In genomic region chr16:9545500-9546437, GRCh38 we compare ENCODE assay signal across 27 cellular contexts.
"Had no signal": no experiment of that assay in that cellular context is flagged by ENCODE, and none has a peak within 500 bp of the region (broad histone marks: within the 10 kb centered on the region; RNA-seq: fewer than 3 reads in every experiment).

No MANE protein-coding gene starts in this region.

- H3K4me1 Mint-ChIP-seq: activated B cell treated with CpG ODN at 0.5 μM for 24 hours; activated CD4-positive, alpha-beta T cell treated with anti-CD3 and anti-CD28 coated beads, Interleukin-2, amount 10 ng/mL, durations not matched to agents 7 days and 5 days; activated naive CD8-positive, alpha-beta T cell treated with anti-CD3 and anti-CD28 coated beads for 36 hours had no signal

- H3K4me1 ChIP-seq: Peyer's patch, SJSA1 had no signal

- H3K36me3 Mint-ChIP-seq: activated CD4-positive, alpha-beta memory T cell treated with anti-CD3 and anti-CD28 coated beads for 36 hours; activated naive CD8-positive, alpha-beta T cell treated with anti-CD3 and anti-CD28 coated beads for 36 hours had no signal

- H3K27me3 Mint-ChIP-seq: activated B cell treated with CpG ODN at 0.5 μM for 24 hours; activated CD4-positive, alpha-beta memory T cell treated with anti-CD3 and anti-CD28 coated beads for 36 hours; activated CD4-positive, alpha-beta T cell treated with anti-CD3 and anti-CD28 coated beads, Interleukin-2, amount 10 ng/mL, durations not matched to agents 7 days and 5 days; activated naive CD8-positive, alpha-beta T cell treated with anti-CD3 and anti-CD28 coated beads for 36 hours had no signal

- H3K27me3 ChIP-seq: brain microvascular endothelial cell, cardiac muscle cell, Peyer's patch, SJSA1 had no signal

- ATAC-seq: activated T-cell treated with anti-CD3 and anti-CD28 coated beads, Interleukin-2, amount 50 U/mL, for 4 hours; SK-N-SH treated with all-trans-retinoic acid at 6 μM for 48 hours had no signal

- H3K4me3 Mint-ChIP-seq: activated B cell treated with CpG ODN at 0.5 μM for 24 hours; activated CD4-positive, alpha-beta memory T cell treated with anti-CD3 and anti-CD28 coated beads for 36 hours; activated CD4-positive, alpha-beta T cell treated with anti-CD3 and anti-CD28 coated beads, Interleukin-2, amount 10 ng/mL, durations not matched to agents 7 days and 5 days; activated naive CD8-positive, alpha-beta T cell treated with anti-CD3 and anti-CD28 coated beads for 36 hours; activated T-cell treated with anti-CD3 and anti-CD28 coated beads, Interleukin-2, amount 50 U/mL, for 4 hours; T-helper 1 cell treated with Interleukin-12 subunit alpha and Interleukin-12 subunit beta and Interleukin-4 antibody, amounts not matched to agents 30 μg/mL and 1 μg/mL, for 36 hours had no signal

- DNase-seq: activated B cell treated with CpG ODN at 0.5 μM for 24 hours; activated CD4-positive, alpha-beta memory T cell treated with anti-CD3 and anti-CD28 coated beads for 36 hours; activated CD4-positive, alpha-beta T cell treated with anti-CD3 and anti-CD28 coated beads for 1 hour; activated CD4-positive, alpha-beta T cell treated with anti-CD3 and anti-CD28 coated beads, Interleukin-2, amount 10 ng/mL, durations not matched to agents 7 days and 5 days; activated CD8-positive, alpha-beta memory T cell treated with anti-CD3 and anti-CD28 coated beads for 24 hours; activated effector memory CD4-positive, alpha-beta T cell treated with anti-CD3 and anti-CD28 coated beads, Interleukin-2, amount 50 U/mL, for 16 hours; activated naive CD4-positive, alpha-beta T cell treated with Interleukin-2 at 50 U/mL for 16 hours; activated naive CD8-positive, alpha-beta T cell treated with anti-CD3 and anti-CD28 coated beads for 36 hours; activated T-cell treated with anti-CD3 and anti-CD28 coated beads, Interleukin-2, amount 50 U/mL, for 4 hours; brain microvascular endothelial cell; MM.1S; NCI-H1105; NCI-H1436; NCI-H187; NCI-H2081; NCI-H510A treated with DMSO at 0.1 percent for 48 hours; NCI-H69; NK-92 treated with Interleukin-12 subunit alpha and Interleukin-12 subunit beta, amount 100 ng/mL, for 24 hours; Peyer's patch; Right ventricle myocardium superior; SW 1271; T-helper 9 cell had no signal

- H3K27ac Mint-ChIP-seq: activated B cell treated with CpG ODN at 0.5 μM for 24 hours; activated CD4-positive, alpha-beta memory T cell treated with anti-CD3 and anti-CD28 coated beads for 36 hours; activated CD4-positive, alpha-beta T cell treated with anti-CD3 and anti-CD28 coated beads, Interleukin-2, amount 10 ng/mL, durations not matched to agents 7 days and 5 days; activated naive CD8-positive, alpha-beta T cell treated with anti-CD3 and anti-CD28 coated beads for 36 hours; T-helper 1 cell treated with Interleukin-12 subunit alpha and Interleukin-12 subunit beta and Interleukin-4 antibody, amounts not matched to agents 30 μg/mL and 1 μg/mL, for 36 hours had no signal

- H3K9me3 ChIP-seq: Peyer's patch, SJSA1 had no signal

- H3K9me3 Mint-ChIP-seq: activated B cell treated with CpG ODN at 0.5 μM for 24 hours; activated naive CD8-positive, alpha-beta T cell treated with anti-CD3 and anti-CD28 coated beads for 36 hours had no signal

- H3K36me3 ChIP-seq: brain microvascular endothelial cell, cardiac muscle cell, Peyer's patch, SJSA1 had no signal

- H3K27ac ChIP-seq: brain microvascular endothelial cell, cardiac muscle cell, Peyer's patch, RWPE1, SJSA1 had no signal

- H3K4me3 ChIP-seq: cardiac muscle cell, Peyer's patch, SJSA1 had no signal
